Comparison of ENCODE assay signal across 8 cellular contexts in the genomic region with DNA sequence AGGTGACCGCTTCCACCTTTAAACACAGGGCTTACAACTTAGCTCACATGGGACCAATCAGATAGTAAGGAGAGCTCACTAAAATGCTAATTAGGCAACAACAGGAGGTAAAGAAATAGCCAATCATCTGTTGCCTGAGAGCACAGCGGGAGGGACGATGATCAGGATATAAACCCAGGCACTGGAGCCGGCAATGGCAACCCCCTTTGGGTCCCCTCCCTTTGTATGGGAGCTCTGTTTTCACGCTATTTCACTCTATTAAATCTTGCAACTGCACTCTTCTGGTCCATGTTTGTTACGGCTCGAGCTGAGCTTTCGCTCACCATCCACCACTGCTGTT. TPM values are rescaled to one million over a fixed set of nuclear protein-coding genes. Genes with fewer than 3 reads are reported as not detected.
"Had no signal": no experiment of that assay in that cellular context is flagged by ENCODE, and none has a peak within 500 bp of the region (broad histone marks: within the 10 kb centered on the region; RNA-seq: fewer than 3 reads in every experiment).

No MANE protein-coding gene starts in this region.

RNA-seq across cellular contexts. Expression of gene THRSP, which starts 22.3 kb away (rescaled TPM):
- total RNA-seq: activated CD4-positive, alpha-beta T cell treated with anti-CD3 and anti-CD28 coated beads, Interleukin-2, amount 10 ng/mL, durations not matched to agents 7 days and 5 days; activated CD8-positive, alpha-beta T cell treated with anti-CD3 and anti-CD28 coated beads, Interleukin-2, amount 10 ng/mL, durations not matched to agents 7 days and 5 days; activated T-cell treated with anti-CD3 and anti-CD28 coated beads, Interleukin-2, amount 50 U/mL, for 4 hours; ascending aorta; dermis blood vessel endothelial cell; esophagus squamous epithelium; mammary epithelial cell; T-helper 1 cell treated with Interleukin-12 subunit alpha and Interleukin-12 subunit beta and Interleukin-4 antibody, amounts not matched to agents 30 ng/mL and 1 ng/mL, for 36 hours had no signal
